In genomic region chr6:106927531-106928398, GRCh38 we compare ENCODE assay signal across 9 cellular contexts. TPM values are rescaled to one million over a fixed set of nuclear protein-coding genes. Genes with fewer than 3 reads are reported as not detected.
DNase-seq lines count a peak whose midpoint lies in the region; ATAC-seq and TF ChIP-seq lines count a peak whose summit lies in the region.
"Had no signal": no experiment of that assay in that cellular context is flagged by ENCODE, and none has a peak within 500 bp of the region (broad histone marks: within the 10 kb centered on the region; RNA-seq: fewer than 3 reads in every experiment).

No MANE protein-coding gene starts in this region.

- H3K36me3 ChIP-seq in SJCRH30 (no peaks in the 10 kb centered on the region), smooth muscle cell (ENCODE audit: low read depth) (no peaks in the 10 kb centered on the region), gastrocnemius medialis (no peaks in the 10 kb centered on the region)

- DNase-seq in HK-2 (ENCODE audit: unreplicated experiment) (peak; percentile 50), SJCRH30 (peak; percentile 53 to 78), epithelial cell of esophagus (ENCODE audit: low read depth) (peak; percentile 68), smooth muscle cell (lab: John Stamatoyannopoulos, UW; ENCODE audit: unreplicated experiment) (peak; percentile 4), gastrocnemius medialis (no peak), NCI-H1092 (lab: John Stamatoyannopoulos, UW) (no peak)
- DNase-seq: effector CD8-positive, alpha-beta T cell had no signal

- TF ChIP-seq POLR2A in gastrocnemius medialis (IDR thresholded peaks at IDR 0.05) = no peak

- WGBS in smooth muscle cell (ENCODE audit: low lambda C conversion rate) = 18% methylated on average over 5 of the region's 5 CpGs

- no peak overlapping the region for H3K4me3 ChIP-seq in SJCRH30
- no peak overlapping the region for H3K4me3 ChIP-seq in epithelial cell of esophagus (ENCODE audit: low read length)
- no peak overlapping the region for H3K4me3 ChIP-seq in smooth muscle cell
- H3K4me3 ChIP-seq in gastrocnemius medialis = no peak overlapping the region

- ATAC-seq in GM18511 (IDR thresholded peaks at IDR 0.05; ENCODE audit: unreplicated experiment) (no peak), gastrocnemius medialis (no peak), HG03521 (IDR thresholded peaks at IDR 0.05; ENCODE audit: unreplicated experiment) (no peak)

- no peaks in the 10 kb centered on the region; the same call in none of the 2 replicates for H3K27me3 ChIP-seq in SJCRH30
- H3K27me3 ChIP-seq in smooth muscle cell (ENCODE audit: low read depth) = no peaks in the 10 kb centered on the region
- H3K27me3 ChIP-seq in gastrocnemius medialis = peaks cover 0 to 3% (median 0%) of the 10 kb centered on the region in 3 donors

- intact Hi-C loops in gastrocnemius medialis (cut with DNase I; ENCODE audit: low total_unique reads) = no loop called here

- H4K20me1 ChIP-seq in smooth muscle cell (ENCODE audit: low read depth) = no peaks in the 10 kb centered on the region

- no peaks in the 10 kb centered on the region for H3K79me2 ChIP-seq in smooth muscle cell (ENCODE audit: low read depth)

- TF ChIP-seq CTCF in epithelial cell of esophagus (IDR thresholded peaks at IDR 0.05; ENCODE audit: insufficient read depth, low read depth, low read length, missing control alignments) = no peak
- no peak for TF ChIP-seq CTCF in smooth muscle cell (IDR thresholded peaks at IDR 0.05; ENCODE audit: borderline replicate concordance, insufficient read depth, poor library complexity, severe bottlenecking)
- TF ChIP-seq CTCF in gastrocnemius medialis (IDR thresholded peaks at IDR 0.05 in 4 of 5, conservative IDR thresholded peaks at IDR 0.05 in 1 of 5) = no peak

- H3K9ac ChIP-seq in smooth muscle cell (ENCODE audit: low read depth) = no peak overlapping the region

- H3K9me3 ChIP-seq in SJCRH30 (replicated peaks) (no peaks in the 10 kb centered on the region), smooth muscle cell (replicated peaks; ENCODE audit: low read depth) (no peaks in the 10 kb centered on the region), gastrocnemius medialis (no peaks in the 10 kb centered on the region)

- H2AFZ ChIP-seq in smooth muscle cell (ENCODE audit: low read depth) = no peak overlapping the region

- H3F3A ChIP-seq in smooth muscle cell (ENCODE audit: low read depth) = no peaks in the 10 kb centered on the region

- H3K27ac ChIP-seq in SJCRH30 (no peak overlapping the region), smooth muscle cell (ENCODE audit: low read depth) (no peak overlapping the region), gastrocnemius medialis (no peak overlapping the region)

- no peak overlapping the region for H3K4me2 ChIP-seq in smooth muscle cell

- in situ Hi-C loops in gastrocnemius medialis (cut with MboI; ENCODE audit: low sequenced_read_pairs in 4 of 4) = no loop called here

- H3K4me1 ChIP-seq in SJCRH30 = 0 out of 2 replicates have a peak, but pooled peaks cover 3% of the 10 kb centered on the region
- peaks cover 20% of the 10 kb centered on the region for H3K4me1 ChIP-seq in smooth muscle cell (ENCODE audit: low read depth)
- no peaks in the 10 kb centered on the region for H3K4me1 ChIP-seq in gastrocnemius medialis

RNA-seq across cellular contexts. Expression of gene CD24, which starts 46.8 kb away (rescaled TPM):
- 1.5 and 1.6 TPM in 2 replicates for total RNA-seq in SJCRH30 (2014; rRNA removed; shearing (Covaris generic))
- 298 and 377 TPM in 2 replicates for total RNA-seq in smooth muscle cell
- polyA plus RNA-seq in smooth muscle cell = 46.7 and 204 TPM in 2 replicates
- total RNA-seq in gastrocnemius medialis = 1 to 10 TPM in 3 of 4 donors, under 1 TPM in 1; 0.39 to 5.9 (median 1.4) TPM

Comparison
In these comparisons a context has a peak if more than half of its experiments do, and no peak if none do; other contexts are left out.
1. DNase-seq: peak in HK-2 (single experiment), SJCRH30 (2 of 2), epithelial cell of esophagus (single experiment) and smooth muscle cell (single experiment); none in gastrocnemius medialis (0 of 2) and NCI-H1092 (single experiment).
2. RNA of gene CD24, which starts 46.8 kb away (total RNA-seq): 298 to 377 TPM in smooth muscle cell; 0.39 to 5.9 TPM in gastrocnemius medialis and 1.5 to 1.6 TPM in SJCRH30; every median in the first group is over 10 times any median in the second.